14 cellular contexts compared by ENCODE assay signal in the genomic region with DNA sequence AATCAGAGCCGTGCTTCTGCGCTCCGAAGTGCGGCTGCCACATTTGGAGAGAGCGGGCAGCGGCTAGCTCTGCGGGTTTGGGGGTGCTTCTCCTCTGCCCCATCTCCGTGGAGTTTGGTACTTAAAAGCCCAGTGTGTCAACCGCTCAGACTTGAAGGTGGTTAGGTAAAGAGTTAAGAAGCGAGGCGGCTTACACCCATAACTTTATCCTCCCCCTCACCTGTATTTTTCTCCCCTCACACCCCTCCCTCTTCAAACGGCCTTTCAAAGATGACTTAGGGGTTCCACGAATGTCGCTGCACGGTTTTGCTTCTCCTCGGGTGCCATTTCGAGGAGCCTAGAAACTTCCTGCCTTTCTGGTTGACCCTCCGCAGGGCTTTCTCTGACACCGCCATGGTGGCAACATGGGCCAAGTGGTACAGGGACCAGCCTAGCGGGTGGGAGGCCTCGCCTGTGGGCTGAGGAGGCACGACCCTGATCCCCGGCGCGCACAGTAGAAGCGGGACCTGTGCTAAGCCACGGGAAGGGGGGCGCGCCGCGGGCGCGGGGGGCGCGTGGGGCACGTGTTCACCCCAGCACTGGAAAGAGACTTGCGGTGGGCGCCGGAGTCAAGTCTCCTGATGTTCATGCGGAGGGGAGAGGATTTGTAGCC. TPM values are rescaled to one million over a fixed set of nuclear protein-coding genes. Genes with fewer than 3 reads are reported as not detected.
DNase-seq lines count a peak whose midpoint lies in the region; ATAC-seq and TF ChIP-seq lines count a peak whose summit lies in the region.
"Had no signal": no experiment of that assay in that cellular context is flagged by ENCODE, and none has a peak within 500 bp of the region (broad histone marks: within the 10 kb centered on the region; RNA-seq: fewer than 3 reads in every experiment).

No MANE protein-coding gene starts in this region.

- ATAC-seq in upper lobe of left lung (ENCODE audit: low FRiP score in 2 of 2) (no peak), HG02938 (IDR thresholded peaks at IDR 0.05; ENCODE audit: unreplicated experiment) (no peak)
- ATAC-seq: stimulated activated naive CD8-positive, alpha-beta T cell treated with anti-CD3 and anti-CD28 coated beads, Interleukin-15, Interleukin-2, amounts not matched to agents 100 U/mL and 50 U/mL, for 24 hours had no signal

- intact Hi-C loops in breast epithelium (cut with DNase I; ENCODE audit: low total_unique reads) = loop anchor here (10.0 kb wide), 1 partner anchor 911 kb away; no protein-coding TSS in a partner anchor
- intact Hi-C loops in MCF 10A (cut with micrococcal nuclease) = no loop called here
- intact Hi-C loops in esophagus squamous epithelium (cut with DNase I) = no loop called here

- H3K27ac Mint-ChIP-seq in MCF 10A (ENCODE audit: low read depth, unreplicated experiment) (no peak overlapping the region), nephron progenitor cell (no peak overlapping the region)
- H3K27ac Mint-ChIP-seq: activated naive CD4-positive, alpha-beta T cell treated with anti-CD3 and anti-CD28 coated beads, Interleukin-2, amount 10 ng/mL, durations not matched to agents 7 days and 5 days; immature natural killer cell had no signal

- no peak for DNase-seq in breast epithelium (ENCODE audit: low spot score in 2 of 2)
- DNase-seq in MCF 10A (ENCODE audit: unreplicated experiment) = no peak
- DNase-seq in esophagus squamous epithelium (lab: John Stamatoyannopoulos, UW) = no peak
- peak; percentile 41 for DNase-seq in nephron progenitor cell
- DNase-seq in upper lobe of left lung = peak in 1 of 2 donors; percentile 86
- DNase-seq in NAMALWA (ENCODE audit: low spot score) = no peak
- no peak for DNase-seq in NCI-H774 (lab: John Stamatoyannopoulos, UW)
- DNase-seq: activated naive CD4-positive, alpha-beta T cell treated with anti-CD3 and anti-CD28 coated beads, Interleukin-2, amount 10 ng/mL, durations not matched to agents 7 days and 5 days; DND-41; immature natural killer cell; MM.1S; stimulated activated naive CD8-positive, alpha-beta T cell treated with anti-CD3 and anti-CD28 coated beads, Interleukin-15, Interleukin-2, amounts not matched to agents 100 U/mL and 50 U/mL, for 24 hours; T-helper 1 cell had no signal

- WGBS in esophagus squamous epithelium, 2 donors = 75 to 79% methylated on average over 12 to 16 of the region's 40 CpGs
- 32 to 52% methylated on average over 20 to 40 of the region's 40 CpGs for WGBS in upper lobe of left lung, 2 donors

- H3K9me3 ChIP-seq in breast epithelium (no peaks in the 10 kb centered on the region), esophagus squamous epithelium (no peaks in the 10 kb centered on the region), upper lobe of left lung (no peaks in the 10 kb centered on the region)

- H3K27ac ChIP-seq in breast epithelium = peak overlapping the region; percentile 92 to 95
- H3K27ac ChIP-seq in esophagus squamous epithelium = peak overlapping the region in 3 of 4 donors; percentile 87 to 90 (median 89)
- H3K27ac ChIP-seq in upper lobe of left lung = peak overlapping the region; percentile 72 to 85 (median 84)

- BruUV-seq in MCF 10A (replicated peaks; lab: Mats Ljungman, UMichigan) = no TSS peak

- POLR2A ChIA-PET in MCF 10A (lab: Yijun Ruan, JAX) = interaction anchor here (1.1 kb wide), 1 partner anchor 31 kb away, joined by 4 read pairs; the partner anchor contains the start of gene NFIB

- peaks cover 0 to 34% of the 10 kb centered on the region in 2 donors for H3K27me3 ChIP-seq in breast epithelium
- H3K27me3 ChIP-seq in esophagus squamous epithelium = peaks cover 0 to 100% (median 2%) of the 10 kb centered on the region in 4 donors
- H3K27me3 ChIP-seq in upper lobe of left lung = peaks cover 0 to 22% (median 7%) of the 10 kb centered on the region in 4 donors

- H3K36me3 ChIP-seq in breast epithelium = no peaks in the 10 kb centered on the region
- H3K36me3 ChIP-seq in esophagus squamous epithelium = no peaks in the 10 kb centered on the region
- no peaks in the 10 kb centered on the region for H3K36me3 ChIP-seq in upper lobe of left lung

- TF ChIP-seq CTCF in breast epithelium (IDR thresholded peaks at IDR 0.05) (no peak), MCF 10A (IDR thresholded peaks at IDR 0.05; ENCODE audit: unreplicated experiment) (no peak), esophagus squamous epithelium (IDR thresholded peaks at IDR 0.05) (no peak), nephron progenitor cell (IDR thresholded peaks at IDR 0.05) (no peak), upper lobe of left lung (IDR thresholded peaks at IDR 0.05) (no peak)

- H3K9me3 Mint-ChIP-seq in MCF 10A (ENCODE audit: unreplicated experiment) = no peaks in the 10 kb centered on the region
- no peaks in the 10 kb centered on the region for H3K9me3 Mint-ChIP-seq in nephron progenitor cell
- H3K9me3 Mint-ChIP-seq: activated naive CD4-positive, alpha-beta T cell treated with anti-CD3 and anti-CD28 coated beads, Interleukin-2, amount 10 ng/mL, durations not matched to agents 7 days and 5 days had no signal

- H3K27me3 Mint-ChIP-seq in MCF 10A (ENCODE audit: insufficient read depth, unreplicated experiment) = no peaks in the 10 kb centered on the region
- no peaks in the 10 kb centered on the region for H3K27me3 Mint-ChIP-seq in nephron progenitor cell (ENCODE audit: low read depth, poor library complexity)

- H3K4me1 Mint-ChIP-seq in MCF 10A (ENCODE audit: insufficient read depth, unreplicated experiment) (no peaks in the 10 kb centered on the region), nephron progenitor cell (peaks cover 28% of the 10 kb centered on the region)

- H3K4me1 ChIP-seq in breast epithelium = peaks cover 0 to under 1% of the 10 kb centered on the region in 2 donors
- H3K4me1 ChIP-seq in esophagus squamous epithelium = peaks cover 7 to 90% (median 23%) of the 10 kb centered on the region in 3 donors
- peaks cover 29 to 43% (median 33%) of the 10 kb centered on the region in 4 donors for H3K4me1 ChIP-seq in upper lobe of left lung

- CTCF ChIA-PET in MCF 10A (lab: Yijun Ruan, JAX) = interaction anchor here (1.8 kb wide), 1 partner anchor 8 kb away, joined by 17 read pairs; no protein-coding TSS in a partner anchor

- no peak for TF ChIP-seq EP300 in upper lobe of left lung (IDR thresholded peaks at IDR 0.05)

- TF ChIP-seq POLR2A in breast epithelium (IDR thresholded peaks at IDR 0.05) (no peak), esophagus squamous epithelium (IDR thresholded peaks at IDR 0.05) (no peak), upper lobe of left lung (IDR thresholded peaks at IDR 0.05) (no peak)

- H3K4me3 Mint-ChIP-seq in MCF 10A (ENCODE audit: unreplicated experiment) (no peak overlapping the region), nephron progenitor cell (no peak overlapping the region)
- H3K4me3 Mint-ChIP-seq: activated naive CD4-positive, alpha-beta T cell treated with anti-CD3 and anti-CD28 coated beads, Interleukin-2, amount 10 ng/mL, durations not matched to agents 7 days and 5 days; immature natural killer cell had no signal

- no peaks in the 10 kb centered on the region for H3K36me3 Mint-ChIP-seq in MCF 10A (ENCODE audit: insufficient read depth, unreplicated experiment)
- H3K36me3 Mint-ChIP-seq in nephron progenitor cell (ENCODE audit: low read depth) = no peaks in the 10 kb centered on the region
- H3K36me3 Mint-ChIP-seq: activated naive CD4-positive, alpha-beta T cell treated with anti-CD3 and anti-CD28 coated beads, Interleukin-2, amount 10 ng/mL, durations not matched to agents 7 days and 5 days; immature natural killer cell had no signal

- H3K4me3 ChIP-seq in breast epithelium (peak overlapping the region in 2 of 3 donors; percentile 55 to 70), esophagus squamous epithelium (peak overlapping the region in 2 of 4 donors; percentile 58 to 64), upper lobe of left lung (peak overlapping the region in 2 of 4 donors; percentile 55 to 59)

RNA-seq across cellular contexts. Expression of gene NFIB, which starts 31.8 kb away (rescaled TPM):
- total RNA-seq in breast epithelium (100 to 1,000 TPM in 2 of 3 donors, 10 to 100 TPM in 1; 95.2 to 237 (median 105) TPM), MCF 10A (2022) (52.2 and 70.8 TPM in 2 replicates), esophagus squamous epithelium (10 to 100 TPM; 16.8 to 38.1 (median 23.0) TPM), upper lobe of left lung (100 to 1,000 TPM in 1 of 6 donors, 10 to 100 TPM in 5; 33.9 to 109 (median 67.5) TPM)
